In the genomic region with DNA sequence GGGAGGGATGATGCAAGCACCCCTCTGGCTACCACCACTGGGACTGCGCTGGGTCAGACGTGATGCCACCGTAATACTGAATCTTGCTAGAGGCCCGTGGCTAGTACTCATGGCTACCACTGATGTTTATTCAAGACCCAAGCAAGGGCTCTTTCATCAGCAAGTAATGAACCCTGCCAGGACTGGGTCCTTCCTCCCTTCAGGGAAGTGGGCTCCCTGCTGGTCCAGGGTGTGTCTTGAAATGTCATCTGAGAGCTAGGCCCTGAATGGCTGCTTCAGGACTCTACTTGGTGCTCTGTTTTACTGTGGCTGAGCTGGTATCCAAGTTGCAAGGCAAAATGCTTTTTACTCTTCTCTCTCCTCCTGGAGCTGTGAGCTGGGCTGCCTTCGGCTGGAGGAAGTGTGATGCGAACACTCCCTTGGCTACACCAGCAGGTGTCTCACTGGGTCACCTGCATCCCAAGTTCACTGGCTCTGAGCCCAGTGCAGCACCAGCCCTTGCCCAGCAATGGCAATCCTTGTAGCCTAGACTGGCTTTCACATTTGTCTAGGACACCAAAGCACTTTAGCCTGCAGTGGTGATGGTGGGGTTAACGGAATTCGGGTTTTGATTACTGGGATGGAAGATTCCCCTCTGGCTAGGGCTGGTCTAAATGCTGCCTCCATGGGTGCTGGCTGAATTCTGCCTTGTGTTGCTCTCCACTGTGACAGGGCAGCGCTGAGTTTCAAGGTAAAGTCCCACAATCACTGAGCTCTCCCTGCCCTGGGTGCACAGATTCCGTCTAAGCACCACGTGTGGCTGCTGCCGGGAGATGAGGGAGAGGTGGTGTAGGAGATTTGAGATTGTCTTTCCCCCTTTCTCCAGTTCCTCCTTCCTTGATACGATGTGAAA, we compare ENCODE assay signal across 10 cellular contexts.
DNase-seq lines count a peak whose midpoint lies in the region; ATAC-seq, FAIRE-seq and TF ChIP-seq lines count a peak whose summit lies in the region.
"Had no signal": no experiment of that assay in that cellular context is flagged by ENCODE, and none has a peak within 500 bp of the region (broad histone marks: within the 10 kb centered on the region; RNA-seq: fewer than 3 reads in every experiment).

No MANE protein-coding gene starts in this region.

- H3K36me3 ChIP-seq in brain microvascular endothelial cell (replicated peaks): no peaks in the 10 kb centered on the region
- H3K36me3 ChIP-seq in pancreas: no peaks in the 10 kb centered on the region
- H3K36me3 ChIP-seq: heart left ventricle had no signal

- H3K27ac ChIP-seq in brain microvascular endothelial cell (no peak overlapping the region), pancreas (no peak overlapping the region)
- H3K27ac ChIP-seq: heart left ventricle, SK-N-MC had no signal

- in situ Hi-C loops in brain microvascular endothelial cell (cut with HindIII; ENCODE audit: low pct_ligation_motif_present, low sequenced_read_pairs): no loop called here

- H3K9me3 ChIP-seq in pancreas: no peaks in the 10 kb centered on the region
- H3K9me3 ChIP-seq: heart left ventricle had no signal

- WGBS in pancreas, 2 donors: 36 to 39% methylated on average over 13 of the region's 13 CpGs

- intact Hi-C loops in pancreas (cut with DNase I): loop anchor here in 1 of 3 donors (5.0 kb wide), 1 partner anchor 48 kb away; no protein-coding TSS in a partner anchor

- DNase-seq in NCI-H1436 (lab: John Stamatoyannopoulos, UW) (peak; percentile 72), NCI-H1436 treated with DMSO at 0.1 percent for 48 hours (lab: John Stamatoyannopoulos, UW) (no peak), NCI-H2196 treated with DMSO at 0.1 percent for 48 hours (lab: John Stamatoyannopoulos, UW; ENCODE audit: unreplicated experiment) (peak; percentile 27), brain microvascular endothelial cell (no peak), pancreas (peak; percentile 79 to 94 (median 84)), activated gamma-delta T cell (lab: John Stamatoyannopoulos, UW) (no peak)

- H3K27me3 ChIP-seq in brain microvascular endothelial cell (replicated peaks) (no peaks in the 10 kb centered on the region), pancreas (no peaks in the 10 kb centered on the region)
- H3K27me3 ChIP-seq: heart left ventricle had no signal

- TF ChIP-seq CTCF in brain microvascular endothelial cell (IDR thresholded peaks at IDR 0.05; ENCODE audit: low read depth, low read length, missing control alignments) (peak; percentile 40), pancreas (IDR thresholded peaks at IDR 0.05) (peak; percentile 51 to 67 (median 54))

- no peak overlapping the region for H3K4me3 ChIP-seq in brain microvascular endothelial cell (ENCODE audit: low read depth, low read length)
- H3K4me3 ChIP-seq in pancreas: no peak overlapping the region
- H3K4me3 ChIP-seq: heart left ventricle, SK-N-MC had no signal

- ATAC-seq in pancreas (peak; percentile 98 to 100 (median 100)), GM19328 (IDR thresholded peaks at IDR 0.05; ENCODE audit: unreplicated experiment) (no peak), GM18520 (IDR thresholded peaks at IDR 0.05; ENCODE audit: unreplicated experiment) (no peak)

- no peak for FAIRE-seq in pancreas (lab: Jason Lieb, UNC)

- no peaks in the 10 kb centered on the region for H3K4me1 ChIP-seq in pancreas
- H3K4me1 ChIP-seq: heart left ventricle had no signal

Comparison
In these comparisons a context has a peak if more than half of its experiments do, and no peak if none do; other contexts are left out.
1. DNase-seq: peak in NCI-H1436 (single experiment), NCI-H2196 treated with DMSO at 0.1 percent for 48 hours (single experiment) and pancreas (6 of 6); none in NCI-H1436 treated with DMSO at 0.1 percent for 48 hours (single experiment), brain microvascular endothelial cell (single experiment) and activated gamma-delta T cell (single experiment).
2. ATAC-seq: peak in pancreas (4 of 4); none in GM19328 (single experiment) and GM18520 (single experiment).